In genomic region chr12:53221203-53222076, GRCh38 we compare ENCODE assay signal across 9 cellular contexts. TPM values are rescaled to one million over a fixed set of nuclear protein-coding genes. Genes with fewer than 3 reads are reported as not detected.
A peak's percentile ranks its signal among the peaks of the same experiment; 100 is the strongest.
DNase-seq lines count a peak whose midpoint lies in the region; ATAC-seq, FAIRE-seq and TF ChIP-seq lines count a peak whose summit lies in the region.
"Had no signal": no experiment of that assay in that cellular context is flagged by ENCODE, and none has a peak within 500 bp of the region (broad histone marks: within the 10 kb centered on the region; RNA-seq: fewer than 3 reads in every experiment).

No MANE protein-coding gene starts in this region.

- no peaks in the 10 kb centered on the region for H3K9me3 ChIP-seq in colonic mucosa

- no peaks in the 10 kb centered on the region for H3K27me3 Mint-ChIP-seq in T-helper 2 cell treated with Interferon-gamma antibody and Interleukin-4, amounts not matched to agents 5 μg/mL and 100 μg/mL, for 36 hours (ENCODE audit: low read depth)

- peak overlapping the region; percentile 54 for H3K4me3 ChIP-seq in HL-60 (replicated peaks; ENCODE audit: insufficient read depth, low read length)
- H3K4me3 ChIP-seq in colonic mucosa, result peak overlapping the region; percentile 63

- H3K27me3 ChIP-seq in HL-60 (ENCODE audit: insufficient read depth, poor library complexity, severe bottlenecking) (no peaks in the 10 kb centered on the region), colonic mucosa (no peaks in the 10 kb centered on the region)

- peaks cover 22% of the 10 kb centered on the region for H3K4me1 ChIP-seq in colonic mucosa

- H3K27ac Mint-ChIP-seq in T-helper 2 cell treated with Interferon-gamma antibody and Interleukin-4, amounts not matched to agents 5 μg/mL and 100 μg/mL, for 36 hours, result peak overlapping the region; percentile 95
- H3K27ac Mint-ChIP-seq in stimulated activated effector memory CD8-positive, alpha-beta T cell treated with anti-CD3 and anti-CD28 coated beads, Interleukin-12 subunit alpha, Interleukin-12 subunit beta, amount 100 ng/mL, for 72 hours, result peak overlapping the region; percentile 91

- H3K4me1 Mint-ChIP-seq in T-helper 2 cell treated with Interferon-gamma antibody and Interleukin-4, amounts not matched to agents 5 μg/mL and 100 μg/mL, for 36 hours (ENCODE audit: low read depth), result peaks cover 59% of the 10 kb centered on the region
- peaks cover 88% of the 10 kb centered on the region for H3K4me1 Mint-ChIP-seq in stimulated activated effector memory CD8-positive, alpha-beta T cell treated with anti-CD3 and anti-CD28 coated beads, Interleukin-12 subunit alpha, Interleukin-12 subunit beta, amount 100 ng/mL, for 72 hours

- H3K27ac ChIP-seq in HL-60 (replicated peaks) (peak overlapping the region; percentile 82), colonic mucosa (peak overlapping the region; percentile 98)

- intact Hi-C loops in colonic mucosa (cut with DNase I), result loop anchor here (2.0 kb wide), 1 partner anchor 29 kb away; no protein-coding TSS in a partner anchor

- H3K4me3 Mint-ChIP-seq in T-helper 2 cell treated with Interferon-gamma antibody and Interleukin-4, amounts not matched to agents 5 μg/mL and 100 μg/mL, for 36 hours, result peak overlapping the region; percentile 97
- H3K4me3 Mint-ChIP-seq in stimulated activated effector memory CD8-positive, alpha-beta T cell treated with anti-CD3 and anti-CD28 coated beads, Interleukin-12 subunit alpha, Interleukin-12 subunit beta, amount 100 ng/mL, for 72 hours, result peak overlapping the region; percentile 94

- peak; percentile 50 for DNase-seq in COLO668 (lab: John Stamatoyannopoulos, UW; ENCODE audit: unreplicated experiment)
- DNase-seq in GM19239 (ENCODE audit: insufficient read length, low spot score), result peak; percentile 62
- peak in 1 of 2 experiments; percentile 44 for DNase-seq in HL-60 (ENCODE audit: low read depth in 1 of 2, low spot score in 1 of 2)
- DNase-seq in T-helper 2 cell treated with Interferon-gamma antibody and Interleukin-4, amounts not matched to agents 5 μg/mL and 100 μg/mL, for 36 hours (ENCODE audit: low spot score), result peak; percentile 67
- peak; percentile 81 for DNase-seq in colonic mucosa
- DNase-seq in left kidney (ENCODE audit: low read depth, low spot score), result peak; percentile 85
- peak; percentile 47 to 89 for DNase-seq in stimulated activated effector memory CD8-positive, alpha-beta T cell treated with anti-CD3 and anti-CD28 coated beads, Interleukin-12 subunit alpha, Interleukin-12 subunit beta, amount 100 ng/mL, for 72 hours (ENCODE audit: low spot score in 2 of 2)
- no peak for DNase-seq in NCI-H510A (lab: John Stamatoyannopoulos, UW)

- peak; percentile 64 for FAIRE-seq in GM19239 (lab: Jason Lieb, UNC)
- FAIRE-seq: colon had no signal

- peaks cover 20% of the 10 kb centered on the region for H3K36me3 Mint-ChIP-seq in T-helper 2 cell treated with Interferon-gamma antibody and Interleukin-4, amounts not matched to agents 5 μg/mL and 100 μg/mL, for 36 hours (ENCODE audit: low read depth)
- peaks cover 38% of the 10 kb centered on the region for H3K36me3 Mint-ChIP-seq in stimulated activated effector memory CD8-positive, alpha-beta T cell treated with anti-CD3 and anti-CD28 coated beads, Interleukin-12 subunit alpha, Interleukin-12 subunit beta, amount 100 ng/mL, for 72 hours

- peak overlapping the region; percentile 80 to 99 for H3K9ac ChIP-seq in colonic mucosa (ENCODE audit: low read depth in 2 of 2, low read length in 2 of 2)

- peak; percentile 27 for ATAC-seq in stimulated activated effector memory CD8-positive, alpha-beta T cell treated with anti-CD3 and anti-CD28 coated beads, Interleukin-12 subunit alpha, Interleukin-12 subunit beta, amount 100 ng/mL, for 72 hours

- TF ChIP-seq CTCF in HL-60 (IDR thresholded peaks at IDR 0.05; ENCODE audit: insufficient read depth, low read length), result no peak
- no peak for TF ChIP-seq CTCF in colonic mucosa (IDR thresholded peaks at IDR 0.05)

- no peaks in the 10 kb centered on the region for H3K36me3 ChIP-seq in colonic mucosa

- no peaks in the 10 kb centered on the region for H3K9me3 Mint-ChIP-seq in T-helper 2 cell treated with Interferon-gamma antibody and Interleukin-4, amounts not matched to agents 5 μg/mL and 100 μg/mL, for 36 hours
- H3K9me3 Mint-ChIP-seq in stimulated activated effector memory CD8-positive, alpha-beta T cell treated with anti-CD3 and anti-CD28 coated beads, Interleukin-12 subunit alpha, Interleukin-12 subunit beta, amount 100 ng/mL, for 72 hours, result no peaks in the 10 kb centered on the region

RNA-seq across cellular contexts. Expression of gene RARG, which starts 10.6 kb away (rescaled TPM):
- total RNA-seq in colonic mucosa, result 10 to 100 TPM; 11.4 to 21.5 TPM

RNA-seq across cellular contexts. Expression of gene ITGB7, which starts 14.4 kb away (rescaled TPM):
- total RNA-seq in colonic mucosa, result 1 to 10 TPM; 5.3 to 8.8 TPM

RNA-seq across cellular contexts. Expression of gene CSAD, which starts 40.7 kb away (rescaled TPM):
- 10 to 100 TPM in 1 of 2 donors, 1 to 10 TPM in 1; 9.1 to 20.4 TPM for total RNA-seq in colonic mucosa

RNA-seq across cellular contexts. Expression of gene ZNF740, which starts 40.9 kb away (rescaled TPM):
- total RNA-seq in colonic mucosa, result 10 to 100 TPM; 27.5 to 32.3 TPM

RNA-seq across cellular contexts. Expression of gene ESPL1, which starts 46.7 kb away (rescaled TPM):
- 10 to 100 TPM in 1 of 2 donors, 1 to 10 TPM in 1; 9.6 to 34.6 TPM for total RNA-seq in colonic mucosa
